ENCODE assay signal across 23 cellular contexts in the genomic region with DNA sequence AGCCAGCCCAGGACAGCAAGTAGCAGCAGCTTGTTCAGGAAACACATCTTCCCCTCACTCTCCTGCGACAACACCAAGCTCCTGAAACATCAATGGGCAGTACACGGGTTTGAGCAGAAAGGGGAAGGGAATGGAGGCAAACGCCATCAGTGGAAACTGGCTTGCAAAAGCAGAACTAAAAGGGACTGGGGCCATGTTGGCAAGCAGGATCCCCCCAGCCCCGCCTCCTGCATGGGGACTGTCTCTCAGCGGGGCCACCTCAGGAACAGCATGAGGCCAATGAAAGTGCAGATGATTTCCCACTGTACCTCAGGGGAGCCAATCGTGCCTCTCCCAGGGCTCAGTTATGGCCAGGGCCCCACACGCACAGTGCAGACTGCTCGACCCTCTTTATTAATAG.
"Had no signal": no experiment of that assay in that cellular context is flagged by ENCODE, and none has a peak within 500 bp of the region (broad histone marks: within the 10 kb centered on the region; RNA-seq: fewer than 3 reads in every experiment).

No MANE protein-coding gene starts in this region.

- H3K9me3 Mint-ChIP-seq: activated naive CD4-positive, alpha-beta T cell treated with anti-CD3 and anti-CD28 coated beads, Interleukin-2, amount 50 U/mL, for 72 hours; activated T-cell treated with anti-CD3 and anti-CD28 coated beads, Interleukin-2, amount 50 U/mL, for 4 hours; central memory CD8-positive, alpha-beta T cell; memory B cell; naive thymus-derived CD4-positive, alpha-beta T cell had no signal

- H3K4me3 Mint-ChIP-seq: activated CD8-positive, alpha-beta memory T cell treated with anti-CD3 and anti-CD28 coated beads, Interleukin-2, amount 10 ng/mL, durations not matched to agents 7 days and 5 days; activated T-cell treated with anti-CD3 and anti-CD28 coated beads, Interleukin-2, amount 50 U/mL, for 4 hours; central memory CD8-positive, alpha-beta T cell; memory B cell; naive thymus-derived CD4-positive, alpha-beta T cell had no signal

- H3K9me3 ChIP-seq: body of pancreas, esophagus squamous epithelium, mucosa of descending colon, suprapubic skin had no signal

- ATAC-seq: activated CD8-positive, alpha-beta memory T cell treated with anti-CD3 and anti-CD28 coated beads, Interleukin-2, amount 10 ng/mL, durations not matched to agents 7 days and 5 days; activated naive CD4-positive, alpha-beta T cell treated with anti-CD3 and anti-CD28 coated beads, Interleukin-2, amount 50 U/mL, for 72 hours; activated T-cell treated with anti-CD3 and anti-CD28 coated beads, Interleukin-2, amount 50 U/mL, for 4 hours; body of pancreas; left ventricle myocardium superior; mucosa of descending colon; naive thymus-derived CD4-positive, alpha-beta T cell had no signal

- H3K27me3 ChIP-seq: body of pancreas, esophagus squamous epithelium, suprapubic skin had no signal

- H3K27ac ChIP-seq: body of pancreas, esophagus squamous epithelium, suprapubic skin had no signal

- H3K4me3 ChIP-seq: body of pancreas, esophagus squamous epithelium, mucosa of descending colon, suprapubic skin had no signal

- H3K4me1 ChIP-seq: suprapubic skin had no signal

- DNase-seq: activated CD4-positive, alpha-beta T cell treated with anti-CD3 and anti-CD28 coated beads, Interleukin-2, amount 50 U/mL, for 48 hours; activated CD4-positive, CD25-positive, alpha-beta regulatory T cell treated with anti-CD3 and anti-CD28 coated beads, Interleukin-2, amount 50 U/mL, for 72 hours; activated gamma-delta T cell; activated T-cell treated with anti-CD3 and anti-CD28 coated beads, Interleukin-2, amount 50 U/mL, for 4 hours; amygdala; body of pancreas; cortex of kidney; effector CD4-positive, alpha-beta T cell; esophagus squamous epithelium; kidney glomerular epithelial cell; left ventricle myocardium superior; mucosa of descending colon; naive thymus-derived CD4-positive, alpha-beta T cell; posterior cingulate gyrus; stimulated activated CD4-positive, alpha-beta T cell treated with anti-CD3 and anti-CD28 coated beads, Interleukin-2, amount 100 ng/mL, for 48 hours; stimulated activated naive CD4-positive, alpha-beta T cell treated with Interleukin-2 at 50 U/mL for 16 hours; T-helper 9 cell; trophoblast cell had no signal

- H3K27ac Mint-ChIP-seq: activated CD8-positive, alpha-beta memory T cell treated with anti-CD3 and anti-CD28 coated beads, Interleukin-2, amount 10 ng/mL, durations not matched to agents 7 days and 5 days; memory B cell had no signal
